Comparison of ENCODE assay signal across 11 cellular contexts in the genomic region with DNA sequence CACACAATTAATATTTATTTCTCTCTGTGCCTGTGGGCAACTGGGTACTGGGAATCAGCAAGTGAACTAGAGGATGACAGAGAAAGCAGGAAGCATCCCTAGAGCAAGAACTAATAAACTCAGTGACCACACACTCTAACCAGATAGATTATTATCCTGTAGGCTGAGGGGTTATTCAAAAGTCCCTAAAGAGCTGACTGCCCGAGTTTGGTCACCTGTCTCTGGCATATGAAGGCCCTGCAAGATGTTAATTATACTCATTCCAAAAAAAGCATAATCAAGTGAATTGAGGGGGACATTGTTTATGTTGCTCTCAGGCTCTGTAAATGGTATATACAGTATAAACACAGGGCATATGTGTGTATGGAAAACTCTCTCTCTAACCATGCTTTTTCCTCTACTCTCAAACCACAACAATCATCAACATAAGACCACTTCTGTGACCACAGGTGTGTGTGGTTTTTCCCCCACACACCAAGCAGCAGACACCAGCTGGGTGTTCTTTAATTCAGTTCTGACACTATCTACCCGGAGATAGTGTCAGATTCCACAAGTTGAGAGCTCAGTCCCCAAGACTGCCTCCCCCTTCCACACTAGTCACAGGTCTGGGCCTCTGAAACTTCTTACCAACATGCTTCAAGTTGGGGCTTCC. TPM values are rescaled to one million over a fixed set of nuclear protein-coding genes. Genes with fewer than 3 reads are reported as not detected.
DNase-seq lines count a peak whose midpoint lies in the region; ATAC-seq and TF ChIP-seq lines count a peak whose summit lies in the region.
"Had no signal": no experiment of that assay in that cellular context is flagged by ENCODE, and none has a peak within 500 bp of the region (broad histone marks: within the 10 kb centered on the region; RNA-seq: fewer than 3 reads in every experiment).

No MANE protein-coding gene starts in this region.

- CTCF ChIA-PET in CD4-positive, alpha-beta T cell (lab: Charles Lee) = no interaction called here

- no peaks in the 10 kb centered on the region for H4K20me1 ChIP-seq in MM.1S (ENCODE audit: insufficient read depth, low read length)

- no peak overlapping the region for H3K27ac Mint-ChIP-seq in CD4-positive, alpha-beta T cell
- H3K27ac Mint-ChIP-seq in activated naive CD8-positive, alpha-beta T cell = peak overlapping the region; percentile 62
- H3K27ac Mint-ChIP-seq in CD14-positive monocyte (no peak overlapping the region), HFFc6 (no peak overlapping the region)

- no peaks in the 10 kb centered on the region for H3K27me3 Mint-ChIP-seq in CD4-positive, alpha-beta T cell
- no peaks in the 10 kb centered on the region for H3K27me3 Mint-ChIP-seq in activated naive CD8-positive, alpha-beta T cell
- H3K27me3 Mint-ChIP-seq in CD14-positive monocyte (ENCODE audit: low read depth in 3 of 3) (peaks cover 2 to 3% (median 2%) of the 10 kb centered on the region in 3 donors), HFFc6 (ENCODE audit: insufficient read depth) (peaks cover 21% of the 10 kb centered on the region)

- H3K9me2 ChIP-seq in MM.1S (replicated peaks; ENCODE audit: insufficient read depth, low read length) = no peaks in the 10 kb centered on the region

- H3K79me2 ChIP-seq in MM.1S (ENCODE audit: low read length) = no peaks in the 10 kb centered on the region

- peaks cover 15% of the 10 kb centered on the region for H3K4me1 ChIP-seq in MM.1S (ENCODE audit: low read length)
- H3K4me1 ChIP-seq: colonic mucosa had no signal

- H3K27me3 ChIP-seq in CD4-positive, alpha-beta T cell (ENCODE audit: control insufficient read depth, insufficient read depth, low read length) = no peaks in the 10 kb centered on the region
- no peaks in the 10 kb centered on the region for H3K27me3 ChIP-seq in MM.1S (replicated peaks; ENCODE audit: insufficient read depth, low read length)
- H3K27me3 ChIP-seq: colonic mucosa had no signal

- peaks cover 12% of the 10 kb centered on the region for H3F3A ChIP-seq in MM.1S (ENCODE audit: insufficient read depth, low read length)

- no peak overlapping the region for H3K4me3 ChIP-seq in MM.1S (ENCODE audit: low read length)
- H3K4me3 ChIP-seq: colonic mucosa had no signal

- H3K4me3 Mint-ChIP-seq in CD4-positive, alpha-beta T cell = peak overlapping the region; percentile 49
- peak overlapping the region; percentile 27 for H3K4me3 Mint-ChIP-seq in activated naive CD8-positive, alpha-beta T cell
- H3K4me3 Mint-ChIP-seq in CD14-positive monocyte = no peak overlapping the region
- no peak overlapping the region for H3K4me3 Mint-ChIP-seq in HFFc6

- H3K36me3 Mint-ChIP-seq in CD4-positive, alpha-beta T cell (ENCODE audit: low read depth) = no peaks in the 10 kb centered on the region
- H3K36me3 Mint-ChIP-seq in activated naive CD8-positive, alpha-beta T cell = no peaks in the 10 kb centered on the region
- H3K36me3 Mint-ChIP-seq in CD14-positive monocyte = no peaks in the 10 kb centered on the region
- H3K36me3 Mint-ChIP-seq in HFFc6 (ENCODE audit: low read depth) = no peaks in the 10 kb centered on the region

- peak in 1 of 10 experiments; percentile 2 for DNase-seq in CD4-positive, alpha-beta T cell
- DNase-seq in MM.1S = peak; percentile 87
- DNase-seq in CD14-positive monocyte (ENCODE audit: low spot score) = no peak
- DNase-seq in NCI-H1105 treated with DMSO at 0.1 percent for 48 hours (lab: John Stamatoyannopoulos, UW) = no peak
- no peak for DNase-seq in superior temporal gyrus (ENCODE audit: extremely low spot score)
- no peak for DNase-seq in HFFc6
- DNase-seq: colonic mucosa, NCI-H774 had no signal

- H3K4me1 Mint-ChIP-seq in CD4-positive, alpha-beta T cell (ENCODE audit: low read depth) = peaks cover 26% of the 10 kb centered on the region
- H3K4me1 Mint-ChIP-seq in activated naive CD8-positive, alpha-beta T cell (ENCODE audit: low read depth) = peaks cover 28% of the 10 kb centered on the region
- H3K4me1 Mint-ChIP-seq in CD14-positive monocyte (peaks cover 10% of the 10 kb centered on the region), HFFc6 (ENCODE audit: low read depth) (peaks cover under 1% of the 10 kb centered on the region; the same call in 1 of the 2 replicates)

- peak overlapping the region; percentile 31; the same call in 1 of the 2 replicates for H3K4me2 ChIP-seq in MM.1S (ENCODE audit: low read depth, low read length)

- no peak overlapping the region for H2AFZ ChIP-seq in MM.1S (ENCODE audit: low read length)

- POLR2A ChIA-PET in CD4-positive, alpha-beta T cell (lab: Charles Lee) = no interaction called here

- H3K9me3 ChIP-seq in CD4-positive, alpha-beta T cell (ENCODE audit: control insufficient read depth, low read length) = peaks cover 4% of the 10 kb centered on the region
- H3K9me3 ChIP-seq in MM.1S (replicated peaks; ENCODE audit: insufficient read depth, low read length) = no peaks in the 10 kb centered on the region
- H3K9me3 ChIP-seq: colonic mucosa had no signal

- no peak overlapping the region for H3K9ac ChIP-seq in MM.1S (ENCODE audit: low read length)

- ATAC-seq in CD4-positive, alpha-beta T cell (ENCODE audit: poor library complexity) = peak; percentile 58
- ATAC-seq in GM21367 (IDR thresholded peaks at IDR 0.05; ENCODE audit: unreplicated experiment) = peak; percentile 58

- intact Hi-C loops in CD4-positive, alpha-beta T cell (cut with DNase I, micrococcal nuclease) = no loop called here
- intact Hi-C loops in CD14-positive monocyte (cut with micrococcal nuclease) = no loop called here

- H3K36me3 ChIP-seq in MM.1S (replicated peaks; ENCODE audit: insufficient read depth, low read length) = no peaks in the 10 kb centered on the region
- H3K36me3 ChIP-seq: colonic mucosa had no signal

- TF ChIP-seq CTCF in CD4-positive, alpha-beta T cell (IDR thresholded peaks at IDR 0.05) = no peak
- TF ChIP-seq CTCF in MM.1S (IDR thresholded peaks at IDR 0.05; ENCODE audit: low read length) (no peak), CD14-positive monocyte (IDR thresholded peaks at IDR 0.05) (no peak), HFFc6 (IDR thresholded peaks at IDR 0.05) (no peak)

- no peaks in the 10 kb centered on the region for H3K9me3 Mint-ChIP-seq in CD4-positive, alpha-beta T cell
- peaks cover 6% of the 10 kb centered on the region for H3K9me3 Mint-ChIP-seq in activated naive CD8-positive, alpha-beta T cell (ENCODE audit: low read depth)
- H3K9me3 Mint-ChIP-seq in CD14-positive monocyte = peaks cover 2 to 16% (median 6%) of the 10 kb centered on the region in 7 donors
- H3K9me3 Mint-ChIP-seq in HFFc6 = no peaks in the 10 kb centered on the region

- H3K27ac ChIP-seq in CD4-positive, alpha-beta T cell (ENCODE audit: low read depth, low read length) = no peak overlapping the region
- H3K27ac ChIP-seq in MM.1S (ENCODE audit: low read length) = peak overlapping the region; percentile 13; the same call in 1 of the 2 replicates
- H3K27ac ChIP-seq: colonic mucosa, VCaP had no signal

RNA-seq across cellular contexts. Expression of gene HPSE, which starts 6.2 kb away (rescaled TPM):
- total RNA-seq in CD4-positive, alpha-beta T cell = 1 to 10 TPM; 1.5 to 2.1 TPM
- 10 to 100 TPM; 31.2 to 65.8 TPM for polyA plus RNA-seq in CD14-positive monocyte
- total RNA-seq in HFFc6 (2021; fragmentation: NEBNext Ultra II Directional; extraction: Animal tissue kit (Norgen Biotek cat#: 25700)) = 1 to 10 TPM in 2 of 6 experiments, under 1 TPM in 4; 0.33 to 1.0 (median 0.83) TPM

RNA-seq across cellular contexts. Expression of gene COQ2, which starts 56.2 kb away (rescaled TPM):
- 10 to 100 TPM in 1 of 2 experiments, 1 to 10 TPM in 1; 9.2 to 10.1 TPM for total RNA-seq in CD4-positive, alpha-beta T cell
- polyA plus RNA-seq in CD14-positive monocyte = 10 to 100 TPM; 40.7 to 48.6 TPM
- 10 to 100 TPM; 15.4 to 23.2 (median 20.6) TPM for total RNA-seq in HFFc6 (2021; fragmentation: NEBNext Ultra II Directional; extraction: Animal tissue kit (Norgen Biotek cat#: 25700))

Comparison
In these comparisons a context has a peak if more than half of its experiments do, and no peak if none do; other contexts are left out.
1. H3K4me3 Mint-ChIP-seq: peak in CD4-positive, alpha-beta T cell (single experiment) and activated naive CD8-positive, alpha-beta T cell (single experiment); none in CD14-positive monocyte (0 of 2) and HFFc6 (single experiment).